ENCODE assay signal across 11 cellular contexts in the genomic region with DNA sequence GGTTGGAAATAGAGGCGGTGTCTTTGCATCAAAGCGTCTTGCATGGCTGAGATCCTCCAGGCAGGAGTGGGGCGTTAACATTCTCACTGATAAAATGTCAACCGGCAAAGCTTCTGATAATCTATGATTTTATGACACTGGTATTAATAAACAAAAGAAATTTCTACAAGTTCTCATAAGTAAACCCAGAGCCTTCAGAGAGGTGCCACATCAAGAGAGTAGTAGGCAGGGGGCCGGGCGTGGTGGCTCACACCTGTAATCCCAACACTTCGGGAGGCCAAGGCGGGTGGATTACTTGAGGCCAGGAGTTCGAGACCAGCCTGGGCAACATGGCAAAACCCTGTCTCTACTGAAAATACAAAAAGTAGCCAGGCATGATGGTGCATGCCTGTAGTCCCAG. TPM values are rescaled to one million over a fixed set of nuclear protein-coding genes. Genes with fewer than 3 reads are reported as not detected.
DNase-seq lines count a peak whose midpoint lies in the region; ATAC-seq, FAIRE-seq and TF ChIP-seq lines count a peak whose summit lies in the region.
"Not testable (repeated sequence)": the region's sequence is repeated elsewhere in the genome, so short reads cannot be mapped to it uniquely, and the experiment has no call there.
"Had no signal": no experiment of that assay in that cellular context is flagged by ENCODE, and none has a peak within 500 bp of the region (broad histone marks: within the 10 kb centered on the region; RNA-seq: fewer than 3 reads in every experiment).

No MANE protein-coding gene starts in this region.

- dilution Hi-C loops in keratinocyte (cut with MboI; ENCODE audit: extremely low pct_ligation_motif_present, low sequenced_read_pairs), result not testable (repeated sequence)

- peaks cover 19% of the 10 kb centered on the region for H3K4me1 Mint-ChIP-seq in CD8-positive, alpha-beta T cell (ENCODE audit: low read depth)

- not testable (repeated sequence) for TF ChIP-seq RAD21 in neural cell (conservative IDR thresholded peaks at IDR 0.05)

- H3K27ac Mint-ChIP-seq in CD8-positive, alpha-beta T cell, result not testable (repeated sequence)

- not testable (repeated sequence) for DNase-seq in CD8-positive, alpha-beta T cell; MM.1S; effector memory CD4-positive, alpha-beta T cell; keratinocyte (ENCODE audit: low read depth, low spot score); uterus

- not testable (repeated sequence) for TF ChIP-seq CTCF in CD8-positive, alpha-beta T cell (IDR thresholded peaks at IDR 0.05); MM.1S (IDR thresholded peaks at IDR 0.05; ENCODE audit: low read length); VCaP (conservative IDR thresholded peaks at IDR 0.05); keratinocyte (optimal IDR thresholded peaks at IDR 0.05 in 1 of 3, IDR thresholded peaks at IDR 0.05 in 1 of 3, conservative IDR thresholded peaks at IDR 0.05 in 1 of 3; ENCODE audit: extremely low read depth in 1 of 3, insufficient read depth in 2 of 3, low read length in 3 of 3); neural cell (IDR thresholded peaks at IDR 0.05; ENCODE audit: poor library complexity, severe bottlenecking); uterus (IDR thresholded peaks at IDR 0.05)

- peak overlapping the region; percentile 99 for H3K27ac ChIP-seq in CD8-positive, alpha-beta T cell (ENCODE audit: low read depth, low read length)
- H3K27ac ChIP-seq in MM.1S (ENCODE audit: low read length) (peak overlapping the region; percentile 92; the same call in 1 of the 2 replicates), VCaP (peak overlapping the region; percentile 99), keratinocyte (ENCODE audit: control insufficient read depth, insufficient read depth, low read length) (peak overlapping the region; percentile 99), neural cell (ENCODE audit: low read length) (peak overlapping the region; percentile 90), skin epidermis (peak overlapping the region in 20 of 21 experiments; percentile 90 to 100 (median 98)), uterus (peak overlapping the region; percentile 99 to 100)
- peak overlapping the region; percentile 99 for H3K27ac ChIP-seq in effector memory CD4-positive, alpha-beta T cell (ENCODE audit: insufficient read depth, low read length, poor library complexity, severe bottlenecking)

- not testable (repeated sequence) for FAIRE-seq in keratinocyte (lab: Jason Lieb, UNC)

- H3K9me3 Mint-ChIP-seq in CD8-positive, alpha-beta T cell, result not testable (repeated sequence)

- not testable (repeated sequence) for H3K36me3 Mint-ChIP-seq in CD8-positive, alpha-beta T cell

- not testable (repeated sequence) for TF ChIP-seq EP300 in neural cell (conservative IDR thresholded peaks at IDR 0.05; ENCODE audit: poor library complexity, severe bottlenecking)

- POLR2A ChIA-PET in CD8-positive, alpha-beta T cell (lab: Charles Lee), result interaction anchor here (0.8 to 7.7 kb wide), 7 partner anchors 10 to 172 kb away, joined by 3 to 359 read pairs (median 7); partner anchors contain the start of genes SLC3A2, STX5, TEX54 and UQCC3

- ATAC-seq in CD8-positive, alpha-beta T cell, result not testable (repeated sequence)

- H3K27me3 ChIP-seq in CD8-positive, alpha-beta T cell (ENCODE audit: insufficient read depth, low read length); MM.1S (replicated peaks; ENCODE audit: insufficient read depth, low read length); effector memory CD4-positive, alpha-beta T cell (replicated peaks; ENCODE audit: control insufficient read depth, insufficient read depth, low read length, poor library complexity, severe bottlenecking); keratinocyte (ENCODE audit: control insufficient read depth, extremely low read depth, insufficient read depth, low read length); neural cell (ENCODE audit: insufficient read depth, low read depth, low read length); uterus: not testable (repeated sequence)

- peak overlapping the region; percentile 95 for H3K4me2 ChIP-seq in MM.1S (ENCODE audit: low read depth, low read length)
- H3K4me2 ChIP-seq in keratinocyte (ENCODE audit: control insufficient read depth, extremely low read depth, insufficient read depth, low read depth, low read length), result peak overlapping the region; percentile 91
- H3K4me2 ChIP-seq in neural cell (ENCODE audit: low read length), result not testable (repeated sequence)

- peak overlapping the region; percentile 97 for H2AFZ ChIP-seq in MM.1S (ENCODE audit: low read length)
- H2AFZ ChIP-seq in keratinocyte (ENCODE audit: control insufficient read depth, low read length), result peak overlapping the region; percentile 93
- not testable (repeated sequence) for H2AFZ ChIP-seq in neural cell (ENCODE audit: low read depth, low read length)

- peaks cover 28% of the 10 kb centered on the region for H3K4me1 ChIP-seq in CD8-positive, alpha-beta T cell (ENCODE audit: insufficient read depth, low read length)
- not testable (repeated sequence) for H3K4me1 ChIP-seq in MM.1S (ENCODE audit: low read length); uterus
- H3K4me1 ChIP-seq in effector memory CD4-positive, alpha-beta T cell (ENCODE audit: control insufficient read depth, insufficient read depth, low read length, poor library complexity, severe bottlenecking), result peaks cover 21% of the 10 kb centered on the region
- peaks cover 14% of the 10 kb centered on the region for H3K4me1 ChIP-seq in keratinocyte (ENCODE audit: control insufficient read depth, extremely low read depth, insufficient read depth, low read length)

- H3K79me2 ChIP-seq in MM.1S (ENCODE audit: low read length) (peaks cover 15% of the 10 kb centered on the region), keratinocyte (ENCODE audit: control insufficient read depth, insufficient read depth, low read length) (peaks cover 15% of the 10 kb centered on the region)
- not testable (repeated sequence) for H3K79me2 ChIP-seq in neural cell (replicated peaks; ENCODE audit: insufficient read depth, low read length)

- H3K9me2 ChIP-seq in MM.1S (replicated peaks; ENCODE audit: insufficient read depth, low read length); neural cell (ENCODE audit: insufficient read depth, low read length): not testable (repeated sequence)

- CTCF ChIA-PET in CD8-positive, alpha-beta T cell (lab: Charles Lee), result interaction anchor here (1.3 kb wide), 1 partner anchor 56 kb away, joined by 4 read pairs; the partner anchor contains the start of gene TMEM179B

- not testable (repeated sequence) for H3K9me1 ChIP-seq in keratinocyte (ENCODE audit: control insufficient read depth, extremely low read depth, insufficient read depth, low read length)

- H3K9ac ChIP-seq in MM.1S (ENCODE audit: low read length) (peak overlapping the region; percentile 90), keratinocyte (ENCODE audit: control insufficient read depth, extremely low read depth, insufficient read depth, low read length) (peak overlapping the region; percentile 87), neural cell (ENCODE audit: low read length) (peak overlapping the region; percentile 81)

- H4K20me1 ChIP-seq in MM.1S (ENCODE audit: insufficient read depth, low read length); keratinocyte (ENCODE audit: control insufficient read depth, extremely low read depth, insufficient read depth, low read length); neural cell (ENCODE audit: insufficient read depth): not testable (repeated sequence)

- intact Hi-C loops in CD8-positive, alpha-beta T cell (cut with DNase I, micrococcal nuclease), result loop anchor here (1.0 to 5.0 kb wide), 4 partner anchors 12 to 251 kb away; partner anchors contain the start of genes BSCL2 (in 1 of the 2), GNG3 (in 1 of the 2), TMEM179B (in 1 of the 2) and TUT1 (in 1 of the 2)
- intact Hi-C loops in uterus (cut with DNase I; ENCODE audit: low total_unique reads), result not testable (repeated sequence)

- H3K4me3 ChIP-seq in CD8-positive, alpha-beta T cell (ENCODE audit: low read depth, low read length), result peak overlapping the region; percentile 61
- H3K4me3 ChIP-seq in MM.1S (ENCODE audit: low read length) (peak overlapping the region; percentile 71), keratinocyte (ENCODE audit: control insufficient read depth in 2 of 3, extremely low read depth in 1 of 3, insufficient read depth in 2 of 3, low read depth in 1 of 3, low read length in 3 of 3) (peak overlapping the region in 1 of 3 experiments; percentile 62), neural cell (ENCODE audit: low read length) (peak overlapping the region; percentile 63), skin epidermis (peak overlapping the region in 1 of 7 experiments; percentile 34), uterus (peak overlapping the region in 1 of 2 donors; percentile 58)
- H3K4me3 ChIP-seq in effector memory CD4-positive, alpha-beta T cell (ENCODE audit: insufficient read depth, low read depth, low read length, poor library complexity, severe bottlenecking), result peak overlapping the region; percentile 48

- not testable (repeated sequence) for H3K4me3 Mint-ChIP-seq in CD8-positive, alpha-beta T cell

- H3K36me3 ChIP-seq in CD8-positive, alpha-beta T cell (ENCODE audit: insufficient read depth, low read length); MM.1S (replicated peaks; ENCODE audit: insufficient read depth, low read length); effector memory CD4-positive, alpha-beta T cell (ENCODE audit: control insufficient read depth, insufficient read depth, low read length); keratinocyte (ENCODE audit: control insufficient read depth in 2 of 2, extremely low read depth in 1 of 2, insufficient read depth in 2 of 2, low read length in 2 of 2); neural cell (ENCODE audit: insufficient read depth, low read length); uterus: not testable (repeated sequence)

- H3K9me3 ChIP-seq in CD8-positive, alpha-beta T cell (ENCODE audit: low read length); MM.1S (replicated peaks; ENCODE audit: insufficient read depth, low read length); effector memory CD4-positive, alpha-beta T cell (ENCODE audit: control insufficient read depth, low read length); keratinocyte (ENCODE audit: control insufficient read depth, low read depth, low read length); neural cell (ENCODE audit: low read length); uterus: not testable (repeated sequence)

- peaks cover 22% of the 10 kb centered on the region for H3F3A ChIP-seq in MM.1S (ENCODE audit: insufficient read depth, low read length)
- not testable (repeated sequence) for H3F3A ChIP-seq in neural cell (ENCODE audit: insufficient read depth, low read length, poor library complexity, severe bottlenecking)

- TF ChIP-seq POLR2A in uterus (IDR thresholded peaks at IDR 0.05), result not testable (repeated sequence)

- H3K27me3 Mint-ChIP-seq in CD8-positive, alpha-beta T cell (ENCODE audit: low read depth), result not testable (repeated sequence)

RNA-seq across cellular contexts. Expression of gene WDR74, which starts 3.5 kb away (rescaled TPM):
- 100 to 1,000 TPM; 231 to 245 TPM for total RNA-seq in CD8-positive, alpha-beta T cell
- polyA plus RNA-seq in keratinocyte (44.5 to 48.1 TPM (median 47.7 TPM) in 3 replicates), neural cell (50.4 and 71.7 TPM in 2 replicates)
- 52.4 TPM for polyA plus RNA-seq in keratinocyte (2011; ENCODE audit: low read depth)
- polyA plus RNA-seq in keratinocyte (2011; cell fraction: cytosol; rRNA removed), result 26.8 and 38.1 TPM in 2 replicates
- polyA plus RNA-seq in keratinocyte (2011; cell fraction: nucleus; rRNA removed), result 65.9 and 68.6 TPM in 2 replicates
- 46.5 and 58.6 TPM in 2 replicates for polyA plus RNA-seq in keratinocyte (2012; ENCODE audit: low replicate concordance)
- polyA minus RNA-seq in keratinocyte (39.4 to 66.3 TPM (median 48.9 TPM) in 3 replicates), neural cell (24.5 and 28.2 TPM in 2 replicates)
- 53.1 TPM for polyA minus RNA-seq in keratinocyte (2011; cell fraction: cytosol; rRNA and poly(A)+ RNA removed)
- 71.3 and 88.0 TPM in 2 replicates for polyA minus RNA-seq in keratinocyte (2011; cell fraction: nucleus; rRNA and poly(A)+ RNA removed)
- 10 to 100 TPM in 3 of 4 donors, 1 to 10 TPM in 1; 10.0 to 66.0 (median 35.0) TPM for total RNA-seq in uterus

RNA-seq across cellular contexts. Expression of gene TEX54, which starts 10.2 kb away (rescaled TPM):
- not detected for total RNA-seq in CD8-positive, alpha-beta T cell
- polyA plus RNA-seq in keratinocyte, result not detected in 3 replicates
- polyA plus RNA-seq in keratinocyte (2011; ENCODE audit: low read depth), result not detected
- polyA plus RNA-seq in keratinocyte (2011; cell fraction: cytosol; rRNA removed), result not detected in 2 replicates
- not detected in 2 replicates for polyA plus RNA-seq in keratinocyte (2011; cell fraction: nucleus; rRNA removed)
- not detected in 2 replicates for polyA plus RNA-seq in keratinocyte (2012; ENCODE audit: low replicate concordance)
- not detected in 3 replicates for polyA minus RNA-seq in keratinocyte
- not detected for polyA minus RNA-seq in keratinocyte (2011; cell fraction: cytosol; rRNA and poly(A)+ RNA removed)
- polyA minus RNA-seq in keratinocyte (2011; cell fraction: nucleus; rRNA and poly(A)+ RNA removed), result not detected in 2 replicates
- polyA plus RNA-seq in neural cell, result not detected in 2 replicates
- not detected in 2 replicates for polyA minus RNA-seq in neural cell
- total RNA-seq in uterus, result not detected
- total RNA-seq: cardiac septum, renal cortical epithelial cell had no signal
- polyA plus RNA-seq: BJ had no signal

RNA-seq across cellular contexts. Expression of gene STX5, which starts 11.0 kb away (rescaled TPM):
- total RNA-seq in CD8-positive, alpha-beta T cell, result 100 to 1,000 TPM; 113 TPM
- polyA plus RNA-seq in keratinocyte, result 20.4 to 30.4 TPM (median 25.6 TPM) in 3 replicates
- 49.1 TPM for polyA plus RNA-seq in keratinocyte (2011; ENCODE audit: low read depth)
- polyA plus RNA-seq in keratinocyte (2011; cell fraction: cytosol; rRNA removed), result 26.0 and 26.2 TPM in 2 replicates
- 20.2 and 22.6 TPM in 2 replicates for polyA plus RNA-seq in keratinocyte (2011; cell fraction: nucleus; rRNA removed)
- polyA plus RNA-seq in keratinocyte (2012; ENCODE audit: low replicate concordance), result 25.3 and 35.6 TPM in 2 replicates
- 29.1 to 49.6 TPM (median 37.5 TPM) in 3 replicates for polyA minus RNA-seq in keratinocyte
- polyA minus RNA-seq in keratinocyte (2011; cell fraction: cytosol; rRNA and poly(A)+ RNA removed), result 22.8 TPM
- 10.2 and 11.9 TPM in 2 replicates for polyA minus RNA-seq in keratinocyte (2011; cell fraction: nucleus; rRNA and poly(A)+ RNA removed)
- polyA plus RNA-seq in neural cell, result 28.5 and 30.5 TPM in 2 replicates
- 41.0 and 42.1 TPM in 2 replicates for polyA minus RNA-seq in neural cell
- total RNA-seq in uterus, result 10 to 100 TPM; 36.5 to 73.5 (median 55.2) TPM

RNA-seq across cellular contexts. Expression of gene NXF1, which starts 37.7 kb away (rescaled TPM):
- 100 to 1,000 TPM; 356 TPM for total RNA-seq in CD8-positive, alpha-beta T cell
- polyA plus RNA-seq in keratinocyte (22.8 to 51.2 TPM (median 25.3 TPM) in 3 replicates), neural cell (26.0 and 32.1 TPM in 2 replicates)
- polyA plus RNA-seq in keratinocyte (2011; ENCODE audit: low read depth), result 94.3 TPM
- 29.0 and 29.3 TPM in 2 replicates for polyA plus RNA-seq in keratinocyte (2011; cell fraction: cytosol; rRNA removed)
- polyA plus RNA-seq in keratinocyte (2011; cell fraction: nucleus; rRNA removed), result 172 and 234 TPM in 2 replicates
- 34.4 and 71.9 TPM in 2 replicates for polyA plus RNA-seq in keratinocyte (2012; ENCODE audit: low replicate concordance)
- polyA minus RNA-seq in keratinocyte (41.2 to 75.3 TPM (median 57.2 TPM) in 3 replicates), neural cell (26.1 and 42.7 TPM in 2 replicates)
- 14.8 TPM for polyA minus RNA-seq in keratinocyte (2011; cell fraction: cytosol; rRNA and poly(A)+ RNA removed)
- polyA minus RNA-seq in keratinocyte (2011; cell fraction: nucleus; rRNA and poly(A)+ RNA removed), result 26.5 and 42.4 TPM in 2 replicates
- total RNA-seq in uterus, result 10 to 100 TPM; 41.0 to 96.2 (median 50.2) TPM

RNA-seq across cellular contexts. Expression of gene SLC3A2, which starts 37.8 kb away (rescaled TPM):
- total RNA-seq in CD8-positive, alpha-beta T cell, result 100 to 1,000 TPM; 212 to 245 TPM
- polyA plus RNA-seq in keratinocyte (469 to 552 TPM (median 521 TPM) in 3 replicates), neural cell (176 and 182 TPM in 2 replicates)
- polyA plus RNA-seq in keratinocyte (2011; ENCODE audit: low read depth), result 307 TPM
- 204 and 205 TPM in 2 replicates for polyA plus RNA-seq in keratinocyte (2011; cell fraction: cytosol; rRNA removed)
- polyA plus RNA-seq in keratinocyte (2011; cell fraction: nucleus; rRNA removed), result 1,085 and 1,105 TPM in 2 replicates
- polyA plus RNA-seq in keratinocyte (2012; ENCODE audit: low replicate concordance), result 371 and 604 TPM in 2 replicates
- polyA minus RNA-seq in keratinocyte (291 to 368 TPM (median 298 TPM) in 3 replicates), neural cell (89.8 and 110 TPM in 2 replicates)
- polyA minus RNA-seq in keratinocyte (2011; cell fraction: cytosol; rRNA and poly(A)+ RNA removed), result 493 TPM
- polyA minus RNA-seq in keratinocyte (2011; cell fraction: nucleus; rRNA and poly(A)+ RNA removed), result 560 and 576 TPM in 2 replicates
- 100 to 1,000 TPM in 2 of 4 donors, 10 to 100 TPM in 2; 69.8 to 206 (median 98.4) TPM for total RNA-seq in uterus
